ENCODE assay signal across 20 cellular contexts in the genomic region with DNA sequence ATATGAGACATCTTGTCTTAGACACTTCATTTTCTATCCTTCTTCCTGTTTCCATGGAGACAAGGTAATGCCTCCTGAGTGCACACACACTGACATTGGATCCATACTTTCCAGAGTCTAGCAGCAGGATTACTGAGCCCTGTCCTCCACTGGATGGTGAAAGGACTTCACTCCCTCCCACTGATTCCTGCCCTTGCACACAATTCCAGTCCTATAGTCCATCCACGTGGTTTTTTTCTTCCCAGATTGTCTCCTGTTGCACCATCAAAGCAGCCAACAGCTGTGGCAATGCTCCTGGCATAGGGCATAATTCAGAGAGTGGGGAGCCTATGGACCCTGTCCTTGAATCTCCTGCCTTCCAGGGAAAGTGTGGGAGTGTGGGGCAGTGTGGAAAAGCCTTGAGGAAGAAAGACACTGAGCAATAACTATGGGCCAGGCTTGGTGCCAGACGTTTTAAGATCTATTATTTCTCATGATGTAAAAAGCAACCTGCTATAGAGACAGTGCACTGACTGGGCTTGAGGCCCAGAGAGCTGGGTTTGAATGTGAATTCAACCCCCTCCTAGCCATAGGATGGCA. TPM values are rescaled to one million over a fixed set of nuclear protein-coding genes. Genes with fewer than 3 reads are reported as not detected.
A peak's percentile ranks its signal among the peaks of the same experiment; 100 is the strongest.
DNase-seq lines count a peak whose midpoint lies in the region; ATAC-seq and TF ChIP-seq lines count a peak whose summit lies in the region.
"Had no signal": no experiment of that assay in that cellular context is flagged by ENCODE, and none has a peak within 500 bp of the region (broad histone marks: within the 10 kb centered on the region; RNA-seq: fewer than 3 reads in every experiment).

No MANE protein-coding gene starts in this region.

- ATAC-seq in HG03521 (IDR thresholded peaks at IDR 0.05; ENCODE audit: unreplicated experiment): no peak
- ATAC-seq: gastrocnemius medialis, left ventricle myocardium superior had no signal

- no peak overlapping the region for H2BK120ac ChIP-seq in neuronal stem cell (ENCODE audit: low read depth, low read length)

- peaks cover 14% of the 10 kb centered on the region for H3K27me3 Mint-ChIP-seq in glutamatergic neuron (ENCODE audit: unreplicated experiment)

- H2AK5ac ChIP-seq in neuronal stem cell (ENCODE audit: low read depth, low read length): no peak overlapping the region

- DNase-seq in COR-L47 (lab: John Stamatoyannopoulos, UW) (peak; percentile 30), NCI-H1105 treated with DMSO at 0.1 percent for 48 hours (lab: John Stamatoyannopoulos, UW) (peak; percentile 64), NCI-H748 treated with DMSO at 0.1 percent for 48 hours (lab: John Stamatoyannopoulos, UW) (peak; percentile 35), glutamatergic neuron (no peak), AG08396 (ENCODE audit: low spot score) (no peak), neuronal stem cell (ENCODE audit: low spot score) (no peak), medulla oblongata (ENCODE audit: extremely low spot score) (no peak)
- DNase-seq: activated CD4-positive, alpha-beta T cell treated with anti-CD3 and anti-CD28 coated beads, Interleukin-2, amount 50 U/mL, for 1 hour; activated naive CD4-positive, alpha-beta T cell treated with Interleukin-2 at 50 U/mL for 16 hours; brain microvascular endothelial cell; CD8-positive, alpha-beta memory T cell; gastrocnemius medialis; left ventricle myocardium superior; NCI-H82; ovary; stimulated activated CD4-positive, alpha-beta T cell treated with anti-CD3 and anti-CD28 coated beads, Interleukin-4, amount 100 ng/mL, for 24 hours had no signal

- H3K9ac ChIP-seq in neuronal stem cell (ENCODE audit: low read depth, low read length, poor library complexity): no peak overlapping the region

- H3K4ac ChIP-seq in neuronal stem cell (ENCODE audit: low read length): no peak overlapping the region

- no peak overlapping the region for H2BK5ac ChIP-seq in neuronal stem cell (ENCODE audit: low read length)

- no peak overlapping the region for H2BK12ac ChIP-seq in neuronal stem cell (ENCODE audit: low read length)

- no peak overlapping the region for H3K4me3 Mint-ChIP-seq in glutamatergic neuron (ENCODE audit: unreplicated experiment)
- H3K4me3 Mint-ChIP-seq: IgD-negative memory B cell had no signal

- H2BK15ac ChIP-seq in neuronal stem cell (ENCODE audit: low read length): no peak overlapping the region

- peaks cover 39% of the 10 kb centered on the region for H3K4me1 Mint-ChIP-seq in glutamatergic neuron (ENCODE audit: low read depth, unreplicated experiment)

- no peak overlapping the region for H4K8ac ChIP-seq in neuronal stem cell (ENCODE audit: low read depth, low read length)

- H3K9me3 Mint-ChIP-seq in glutamatergic neuron (ENCODE audit: unreplicated experiment): peaks cover 18% of the 10 kb centered on the region
- H3K9me3 Mint-ChIP-seq: CD8-positive, alpha-beta memory T cell; IgD-negative memory B cell had no signal

- peaks cover 7 to 13% of the 10 kb centered on the region in 2 donors for H3K4me1 ChIP-seq in neuronal stem cell (ENCODE audit: control insufficient read depth in 2 of 2, insufficient read depth in 1 of 2, low read depth in 1 of 2, low read length in 2 of 2)
- H3K4me1 ChIP-seq: gastrocnemius medialis had no signal

- no peaks in the 10 kb centered on the region for H3K36me3 ChIP-seq in neuronal stem cell (replicated peaks in 1 of 2; ENCODE audit: control insufficient read depth in 2 of 2, insufficient read depth in 2 of 2, low read length in 2 of 2)
- H3K36me3 ChIP-seq: brain microvascular endothelial cell, gastrocnemius medialis, ovary had no signal

- no peak overlapping the region for H3K18ac ChIP-seq in neuronal stem cell (ENCODE audit: low read length)

- H3K27ac Mint-ChIP-seq in glutamatergic neuron (ENCODE audit: unreplicated experiment): peak overlapping the region; percentile 42
- H3K27ac Mint-ChIP-seq: IgD-negative memory B cell had no signal

- no peak overlapping the region for H4K91ac ChIP-seq in neuronal stem cell (ENCODE audit: low read depth, low read length, poor library complexity)

- H3K4me3 ChIP-seq in neuronal stem cell (ENCODE audit: low read length in 2 of 2): no peak overlapping the region
- H3K4me3 ChIP-seq: gastrocnemius medialis, ovary, skin epidermis had no signal

- H3K9me3 ChIP-seq in neuronal stem cell (replicated peaks in 1 of 2; ENCODE audit: control insufficient read depth in 2 of 2, insufficient read depth in 1 of 2, low read depth in 1 of 2, low read length in 2 of 2): no peaks in the 10 kb centered on the region
- H3K9me3 ChIP-seq: gastrocnemius medialis, ovary had no signal

- H3K36me3 Mint-ChIP-seq in glutamatergic neuron (ENCODE audit: unreplicated experiment): no peaks in the 10 kb centered on the region
- H3K36me3 Mint-ChIP-seq: CD8-positive, alpha-beta memory T cell; IgD-negative memory B cell had no signal

- no peaks in the 10 kb centered on the region for H3K27me3 ChIP-seq in neuronal stem cell (ENCODE audit: control insufficient read depth in 3 of 3, insufficient read depth in 3 of 3, low read depth in 1 of 3, low read length in 3 of 3)
- H3K27me3 ChIP-seq: brain microvascular endothelial cell, gastrocnemius medialis, ovary had no signal

- H3K79me1 ChIP-seq in neuronal stem cell (ENCODE audit: low read depth, low read length): no peaks in the 10 kb centered on the region

- WGBS in neuronal stem cell (ENCODE audit: extremely low coverage in 2 of 2, insufficient read length in 2 of 2, insufficient replicate concordance in 1 of 2), 2 donors: no CpG with 5 or more reads among the region's 2 CpGs

- H3K4me2 ChIP-seq in neuronal stem cell (ENCODE audit: insufficient read depth, low read length, poor library complexity, severe bottlenecking): no peak overlapping the region

- no peak overlapping the region for H3K14ac ChIP-seq in neuronal stem cell (ENCODE audit: low read length)

- H3K23ac ChIP-seq in neuronal stem cell (ENCODE audit: low read depth, low read length, poor library complexity): no peak overlapping the region

- TF ChIP-seq CTCF in glutamatergic neuron (IDR thresholded peaks at IDR 0.05; ENCODE audit: partially characterized antibody, unreplicated experiment): no peak

- H3K27ac ChIP-seq in neuronal stem cell (replicated peaks; ENCODE audit: low read length): no peak overlapping the region
- H3K27ac ChIP-seq: brain microvascular endothelial cell, epithelial cell of prostate, gastrocnemius medialis, ovary, skin epidermis had no signal

- no peak overlapping the region for H2AFZ ChIP-seq in neuronal stem cell (ENCODE audit: low read length)

RNA-seq across cellular contexts. Expression of a gene that starts 31.4 kb away (rescaled TPM):
- total RNA-seq in glutamatergic neuron (ENCODE audit: unreplicated experiment): 35.0 TPM
- 246 TPM for polyA plus RNA-seq in neuronal stem cell (2013, experiment 1 of 2)
- 246 TPM for polyA plus RNA-seq in neuronal stem cell (2013, experiment 2 of 2)

Comparison
In these comparisons a context has a peak if more than half of its experiments do, and no peak if none do; other contexts are left out.
1. DNase-seq: peak in COR-L47 (single experiment), NCI-H1105 treated with DMSO at 0.1 percent for 48 hours (single experiment) and NCI-H748 treated with DMSO at 0.1 percent for 48 hours (single experiment); none in glutamatergic neuron (single experiment), AG08396 (single experiment), neuronal stem cell (single experiment) and medulla oblongata (single experiment).